Comparison of ENCODE assay signal across 1 cellular context in the genomic region with DNA sequence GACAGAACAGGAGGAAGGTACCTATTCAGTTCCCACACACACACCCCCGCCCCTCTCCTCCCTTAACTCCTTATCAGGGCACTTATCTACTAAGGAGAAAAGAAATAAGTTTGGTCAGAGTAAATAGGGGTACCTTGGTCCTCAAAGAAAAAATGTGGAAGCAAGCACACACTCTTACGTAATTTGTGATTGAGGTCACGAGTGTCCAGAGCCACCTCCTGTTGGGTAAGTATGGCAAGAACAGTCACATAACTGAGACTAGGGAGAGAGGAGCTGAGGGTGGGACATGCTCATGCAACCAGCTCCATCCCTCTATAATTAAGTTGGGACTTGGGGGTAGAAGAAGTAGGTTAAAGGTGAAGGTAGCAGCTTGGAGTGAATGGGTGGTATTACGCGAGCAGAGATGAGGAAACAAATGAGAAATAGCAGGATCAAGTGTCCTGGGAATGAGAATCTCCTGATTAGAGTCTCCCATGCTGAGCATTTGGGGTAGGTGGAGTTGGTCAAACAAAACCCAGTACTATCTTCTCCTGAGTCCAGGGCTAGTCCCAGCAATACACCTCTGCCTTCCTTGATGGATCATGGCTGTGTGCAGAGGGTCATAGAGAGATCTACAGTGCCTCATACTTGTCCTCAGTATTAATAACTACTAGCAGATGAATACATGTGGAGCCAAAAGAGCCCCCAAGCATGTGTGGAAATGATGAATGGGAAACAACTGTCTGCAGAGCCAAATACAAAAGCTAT.
TF ChIP-seq lines count a peak whose summit lies in the region.

No MANE protein-coding gene starts in this region.

TF ChIP-seq in K562, 482 proteins besides CTCF, POLR2A, EP300 and RAD21 (continued from another document):
- no peak for TF ChIP-seq CEBPG (CRISPR knock-in tag; IDR thresholded peaks at IDR 0.05)
- peak in 1 of 2 experiments; percentile 42; a peak in 3 of 4 replicates for TF ChIP-seq CEBPG (tag; conservative IDR thresholded peaks at IDR 0.05 in 1 of 2, IDR thresholded peaks at IDR 0.05 in 1 of 2)
- TF ChIP-seq, protein P1, sequence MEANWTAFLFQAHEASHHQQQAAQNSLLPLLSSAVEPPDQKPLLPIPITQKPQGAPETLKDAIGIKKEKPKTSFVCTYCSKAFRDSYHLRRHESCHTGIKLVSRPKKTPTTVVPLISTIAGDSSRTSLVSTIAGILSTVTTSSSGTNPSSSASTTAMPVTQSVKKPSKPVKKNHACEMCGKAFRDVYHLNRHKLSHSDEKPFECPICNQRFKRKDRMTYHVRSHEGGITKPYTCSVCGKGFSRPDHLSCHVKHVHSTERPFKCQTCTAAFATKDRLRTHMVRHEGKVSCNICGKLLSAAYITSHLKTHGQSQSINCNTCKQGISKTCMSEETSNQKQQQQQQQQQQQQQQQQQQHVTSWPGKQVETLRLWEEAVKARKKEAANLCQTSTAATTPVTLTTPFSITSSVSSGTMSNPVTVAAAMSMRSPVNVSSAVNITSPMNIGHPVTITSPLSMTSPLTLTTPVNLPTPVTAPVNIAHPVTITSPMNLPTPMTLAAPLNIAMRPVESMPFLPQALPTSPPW (CRISPR knock-in tag; IDR thresholded peaks at IDR 0.05): no peak
- TF ChIP-seq THAP12 (CRISPR knock-in tag; IDR thresholded peaks at IDR 0.05): no peak
- no peak for TF ChIP-seq DIDO1 (tag; IDR thresholded peaks at IDR 0.05; ENCODE audit: low read depth)
- TF ChIP-seq GABPB1 (CRISPR knock-in tag; IDR thresholded peaks at IDR 0.05): no peak
